19 cellular contexts compared by ENCODE assay signal in genomic region chr15:79987569-79987955, GRCh38. TPM values are rescaled to one million over a fixed set of nuclear protein-coding genes. Genes with fewer than 3 reads are reported as not detected.
A peak's percentile ranks its signal among the peaks of the same experiment; 100 is the strongest.
DNase-seq lines count a peak whose midpoint lies in the region; ATAC-seq, FAIRE-seq and TF ChIP-seq lines count a peak whose summit lies in the region.
"Had no signal": no experiment of that assay in that cellular context is flagged by ENCODE, and none has a peak within 500 bp of the region (broad histone marks: within the 10 kb centered on the region; RNA-seq: fewer than 3 reads in every experiment).

No MANE protein-coding gene starts in this region.

- no TSS peak for BruUV-seq in HepG2 (replicated peaks; lab: Mats Ljungman, UMichigan)

- in situ Hi-C loops in HepG2 (cut with HindIII; ENCODE audit: extremely low pct_ligation_motif_present, low pct_unique_long_range_greater_than_20kb) = no loop called here

- TF ChIP-seq POLR2A in HepG2 (IDR thresholded peaks at IDR 0.05; ENCODE audit: insufficient read depth in 1 of 2, low read depth in 2 of 2, low read length in 2 of 2) = no peak
- no peak for TF ChIP-seq POLR2A in right lobe of liver (IDR thresholded peaks at IDR 0.05)

- H4K20me1 ChIP-seq in HepG2 (ENCODE audit: insufficient read depth, low read length) (no peaks in the 10 kb centered on the region), hepatocyte (ENCODE audit: insufficient read depth, poor library complexity, severe bottlenecking) (no peaks in the 10 kb centered on the region)

- H3K4me1 ChIP-seq in HepG2 (ENCODE audit: insufficient read depth, low read length) (peaks cover 53% of the 10 kb centered on the region), right lobe of liver (peaks cover 0 to 10% (median 0%) of the 10 kb centered on the region in 4 donors), hepatocyte (ENCODE audit: insufficient read depth) (peaks cover 4% of the 10 kb centered on the region)
- H3K4me1 ChIP-seq: A549 had no signal

- H3K4me2 ChIP-seq in HepG2 (ENCODE audit: low read depth, low read length) (peak overlapping the region; percentile 35), hepatocyte (no peak overlapping the region)
- H3K4me2 ChIP-seq: A549 had no signal

- POLR2A ChIA-PET in HepG2 (lab: Yijun Ruan, JAX) = no interaction called here

- DNase-seq in HepG2 (ENCODE audit: low spot score) (no peak), right lobe of liver (no peak), hepatocyte (ENCODE audit: low spot score) (peak; percentile 54), osteocyte (ENCODE audit: extremely low spot score, unreplicated experiment) (peak; percentile 36), ureter (ENCODE audit: low spot score) (peak; percentile 7), NCI-H1436 (lab: John Stamatoyannopoulos, UW) (no peak), NCI-H2029 (lab: John Stamatoyannopoulos, UW) (no peak), GM10266 (ENCODE audit: extremely low spot score) (no peak)
- DNase-seq: CD4-positive, alpha-beta memory T cell; DMS153; DMS79; GDM1; GM23248; H7 had no signal

- no peak overlapping the region for H3K9ac ChIP-seq in HepG2 (ENCODE audit: insufficient read depth, low read depth, low read length)
- H3K9ac ChIP-seq: GM23248 had no signal

- WGBS in HepG2 (ENCODE audit: low lambda C conversion rate) = 20% methylated on average over 7 of the region's 7 CpGs
- 83% methylated on average over 6 of the region's 7 CpGs for WGBS in right lobe of liver (ENCODE audit: insufficient coverage, low coverage, low lambda C conversion rate, missing lambda C conversion rate)
- 75% methylated on average over 7 of the region's 7 CpGs for WGBS in hepatocyte (ENCODE audit: low lambda C conversion rate, missing lambda C conversion rate)

- H3K27me3 Mint-ChIP-seq in osteocyte (ENCODE audit: unreplicated experiment) = peaks cover 19% of the 10 kb centered on the region
- H3K27me3 Mint-ChIP-seq: CD4-positive, alpha-beta memory T cell had no signal

- CTCF ChIA-PET in HepG2 (lab: Yijun Ruan, JAX; ENCODE audit: low intra/inter-chr PET ratio, low total read pairs) = no interaction called here

- H2AFZ ChIP-seq in HepG2 (ENCODE audit: low read length) (no peak overlapping the region), hepatocyte (no peak overlapping the region)
- H2AFZ ChIP-seq: GM23248 had no signal

- intact Hi-C loops in HepG2 (cut with micrococcal nuclease; ENCODE audit: unreplicated experiment) (no loop called here), right lobe of liver (cut with DNase I) (no loop called here)

- no peaks in the 10 kb centered on the region; a peak in 1 of 5 replicates for H3K27me3 ChIP-seq in HepG2 (ENCODE audit: control insufficient read depth in 1 of 2, insufficient read depth in 2 of 2, low read length in 2 of 2)
- H3K27me3 ChIP-seq in right lobe of liver = no peaks in the 10 kb centered on the region
- H3K27me3 ChIP-seq in hepatocyte = no peaks in the 10 kb centered on the region

- no peak overlapping the region for H3K4me3 Mint-ChIP-seq in osteocyte (ENCODE audit: unreplicated experiment)
- H3K4me3 Mint-ChIP-seq: CD4-positive, alpha-beta memory T cell had no signal

- TF ChIP-seq EP300 in HepG2 (IDR thresholded peaks at IDR 0.05; ENCODE audit: low read depth in 2 of 2, low read length in 2 of 2) (no peak), HepG2 (CRISPR knock-in tag; IDR thresholded peaks at IDR 0.05; ENCODE audit: borderline replicate concordance) (no peak)

- no peaks in the 10 kb centered on the region for H3K9me3 Mint-ChIP-seq in osteocyte (ENCODE audit: unreplicated experiment)
- H3K9me3 Mint-ChIP-seq: CD4-positive, alpha-beta memory T cell had no signal

- ATAC-seq in HepG2 (peak; percentile 70), right lobe of liver (no peak)
- ATAC-seq: A549, HCT116 had no signal

- peak; percentile 26 for FAIRE-seq in HepG2 (lab: Jason Lieb, UNC)
- FAIRE-seq: A549 had no signal

- H3K27ac Mint-ChIP-seq in osteocyte (ENCODE audit: unreplicated experiment) = no peak overlapping the region

- H3K36me3 ChIP-seq in HepG2 (replicated peaks in 1 of 2; ENCODE audit: control insufficient read depth in 1 of 2, insufficient read depth in 2 of 2, low read length in 2 of 2) (no peaks in the 10 kb centered on the region), right lobe of liver (no peaks in the 10 kb centered on the region), hepatocyte (replicated peaks; ENCODE audit: insufficient read depth, low read depth) (no peaks in the 10 kb centered on the region)

- H3K9me3 ChIP-seq in HepG2 (ENCODE audit: low read length) = no peaks in the 10 kb centered on the region
- H3K9me3 ChIP-seq in right lobe of liver = no peaks in the 10 kb centered on the region
- H3K9me3 ChIP-seq in hepatocyte (ENCODE audit: low read depth) = no peaks in the 10 kb centered on the region
- H3K9me3 ChIP-seq: A549 had no signal

- no peaks in the 10 kb centered on the region for H3K9me2 ChIP-seq in hepatocyte (replicated peaks; ENCODE audit: insufficient read depth)

- no peaks in the 10 kb centered on the region for H3K36me3 Mint-ChIP-seq in osteocyte (ENCODE audit: unreplicated experiment)
- H3K36me3 Mint-ChIP-seq: CD4-positive, alpha-beta memory T cell had no signal

- no peak overlapping the region for H3K4me3 ChIP-seq in HepG2 (replicated peaks in 1 of 3; ENCODE audit: insufficient read depth in 1 of 3, low read depth in 2 of 3, low read length in 3 of 3)
- H3K4me3 ChIP-seq in right lobe of liver = no peak overlapping the region
- H3K4me3 ChIP-seq in hepatocyte = no peak overlapping the region
- H3K4me3 ChIP-seq: A549, GM23248 had no signal

- TF ChIP-seq CTCF in HepG2 (CRISPR knock-in tag; IDR thresholded peaks at IDR 0.05) (no peak; the same call in 1 of the 2 replicates), right lobe of liver (IDR thresholded peaks at IDR 0.05) (no peak), hepatocyte (IDR thresholded peaks at IDR 0.05; ENCODE audit: poor library complexity) (no peak), osteocyte (IDR thresholded peaks at IDR 0.05) (no peak), GM10266 (IDR thresholded peaks at IDR 0.05; ENCODE audit: control insufficient read depth, insufficient read depth, low read depth, missing control alignments) (no peak)

- no peak overlapping the region for H3K27ac ChIP-seq in HepG2 (ENCODE audit: extremely low read length, insufficient read depth, low read length)
- H3K27ac ChIP-seq in right lobe of liver = no peak overlapping the region
- peak overlapping the region; percentile 68 for H3K27ac ChIP-seq in hepatocyte
- H3K27ac ChIP-seq: 22Rv1, A549, C4-2B, GM23248 had no signal

- no peak for TF ChIP-seq RAD21 in HepG2 (CRISPR knock-in tag; IDR thresholded peaks at IDR 0.05)

- H3K79me2 ChIP-seq in HepG2 (ENCODE audit: insufficient read depth, low read length) = no peaks in the 10 kb centered on the region
- no peaks in the 10 kb centered on the region for H3K79me2 ChIP-seq in hepatocyte

- no peaks in the 10 kb centered on the region for H3K4me1 Mint-ChIP-seq in osteocyte (ENCODE audit: unreplicated experiment)
- H3K4me1 Mint-ChIP-seq: CD4-positive, alpha-beta memory T cell had no signal

TF ChIP-seq in HepG2, 621 proteins besides CTCF, POLR2A, EP300 and RAD21 (continues in another document):
- TF ChIP-seq GLMP (CRISPR knock-in tag; IDR thresholded peaks at IDR 0.05; ENCODE audit: borderline replicate concordance) = no peak

RNA-seq across cellular contexts. Expression of gene BCL2A1, which starts 16.6 kb away (rescaled TPM):
- 0.31 and 0.97 TPM in 2 replicates for total RNA-seq in HepG2 (2016; rRNA removed; fragmentation: Illumina TruSeq; extraction: Trizol)
- total RNA-seq in HepG2 (2016; cell fraction: cytosol; rRNA removed; fragmentation: Illumina TruSeq; extraction: Trizol; ENCODE audit: low read depth) = 0.30 and 0.44 TPM in 2 replicates
- 0.24 and 0.89 TPM in 2 replicates for total RNA-seq in HepG2 (2016; cell fraction: insoluble cytoplasmic fraction; rRNA removed; fragmentation: Illumina TruSeq; extraction: Trizol)
- total RNA-seq in HepG2 (2016; cell fraction: membrane; rRNA removed; fragmentation: Illumina TruSeq; extraction: Trizol) = 0.31 TPM in 1 of 2 replicates, not detected in the other
- total RNA-seq in HepG2 (2016; cell fraction: nucleus; rRNA removed; fragmentation: Illumina TruSeq; extraction: Trizol) = 0.53 TPM in 1 of 2 replicates, not detected in the other
- 0.08 and 0.21 TPM in 2 replicates for polyA plus RNA-seq in HepG2 (2011; rRNA removed)
- polyA plus RNA-seq in HepG2 (2011; cell fraction: cytosol; rRNA removed) = 0.25 and 0.49 TPM in 2 replicates
- not detected in 2 replicates for polyA plus RNA-seq in HepG2 (2011; cell fraction: nucleus; rRNA removed)
- not detected in 2 replicates for polyA plus RNA-seq in HepG2 (2012)
- polyA plus RNA-seq in HepG2 (2016; cell fraction: cytosol; fragmentation: Illumina TruSeq; extraction: Trizol; ENCODE audit: low read depth) = 0.27 and 0.36 TPM in 2 replicates
- 0.25 and 0.56 TPM in 2 replicates for polyA plus RNA-seq in HepG2 (2016; cell fraction: insoluble cytoplasmic fraction; fragmentation: Illumina TruSeq; extraction: Trizol; ENCODE audit: low read depth)
- polyA plus RNA-seq in HepG2 (2016; cell fraction: membrane; fragmentation: Illumina TruSeq; extraction: Trizol; ENCODE audit: low read depth) = 0.29 and 0.38 TPM in 2 replicates
- not detected in 2 replicates for polyA plus RNA-seq in HepG2 (2016; cell fraction: nucleus; fragmentation: Illumina TruSeq; extraction: Trizol; ENCODE audit: insufficient read depth, low read depth)
- polyA minus RNA-seq in HepG2 (2011; rRNA and poly(A)+ RNA removed; ENCODE audit: low replicate concordance) = 0.30 TPM in 1 of 2 replicates, not detected in the other
- not detected in 2 replicates for polyA minus RNA-seq in HepG2 (2011; cell fraction: cytosol; rRNA and poly(A)+ RNA removed)
- not detected in 2 replicates for polyA minus RNA-seq in HepG2 (2011; cell fraction: nucleus; rRNA and poly(A)+ RNA removed)
- 1 to 10 TPM in 4 of 6 experiments, under 1 TPM in 2; 0.26 to 6.9 (median 1.8) TPM for total RNA-seq in right lobe of liver
- total RNA-seq in hepatocyte = 7.8 and 9.9 TPM in 2 replicates
- polyA plus RNA-seq in hepatocyte = 8.4 and 11.1 TPM in 2 replicates
- total RNA-seq in osteocyte = not detected in 2 replicates
- 0.83 TPM for total RNA-seq in ureter
- total RNA-seq: GM23248, H7 had no signal
- polyA plus RNA-seq: BJ had no signal

Comparison
In these comparisons a context has a peak if more than half of its experiments do, and no peak if none do; other contexts are left out.
1. DNase-seq: peak in hepatocyte (single experiment), osteocyte (single experiment) and ureter (single experiment); none in HepG2 (single experiment), right lobe of liver (0 of 3), NCI-H1436 (single experiment), NCI-H2029 (single experiment) and GM10266 (single experiment).